Comparison of ENCODE assay signal across 26 cellular contexts in the genomic region with DNA sequence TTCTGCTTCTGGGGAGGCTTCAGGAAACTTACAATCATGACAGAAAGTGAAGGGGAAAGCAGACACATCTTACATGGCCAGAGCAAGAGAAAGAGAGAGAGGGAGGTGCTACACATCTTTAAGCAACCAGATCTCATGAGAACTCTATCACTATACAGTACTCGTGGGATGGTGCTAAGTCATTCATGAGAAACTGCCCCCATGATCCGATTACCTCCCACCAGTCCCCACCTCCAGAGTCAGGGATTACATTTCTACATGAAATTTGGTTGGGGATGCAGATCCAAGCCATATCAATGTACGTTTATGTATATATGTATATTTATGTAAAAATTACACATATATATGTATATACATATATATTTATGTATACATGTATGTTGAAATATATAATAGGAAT.
"Had no signal": no experiment of that assay in that cellular context is flagged by ENCODE, and none has a peak within 500 bp of the region (broad histone marks: within the 10 kb centered on the region; RNA-seq: fewer than 3 reads in every experiment).

No MANE protein-coding gene starts in this region.

- H3K27me3 ChIP-seq: gastroesophageal sphincter, heart left ventricle, neural progenitor cell, sigmoid colon, testis, tibial artery had no signal

- H3K36me3 ChIP-seq: gastroesophageal sphincter, heart left ventricle, neural progenitor cell, sigmoid colon, tibial artery had no signal

- H3K4me1 ChIP-seq: gastroesophageal sphincter, neural progenitor cell, sigmoid colon, testis had no signal

- DNase-seq: effector memory CD4-positive, alpha-beta T cell; heart left ventricle; hypothalamus; immature natural killer cell; islet precursor cell; left colon; left ventricle myocardium superior; mucosa of descending colon; naive B cell; psoas muscle; right cardiac atrium; sigmoid colon; stimulated activated CD4-positive, alpha-beta T cell treated with anti-CD3 and anti-CD28 coated beads, Interleukin-2, amount 100 ng/mL, for 24 hours; stimulated activated CD4-positive, alpha-beta T cell treated with anti-CD3 and anti-CD28 coated beads, Interleukin-4, amount 100 ng/mL, for 24 hours; stimulated activated naive CD4-positive, alpha-beta T cell treated with Interleukin-2 at 50 U/mL for 16 hours; substantia nigra; testis; tibial artery had no signal

- H3K36me3 Mint-ChIP-seq: immature natural killer cell; mesothelial cell of epicardium; naive B cell; natural killer cell treated with Interleukin-12 subunit alpha and Interleukin-12 subunit beta and Interleukin-15 and Interleukin-18, amount 100 ng/mL, for 72 hours; neural progenitor cell; stimulated activated effector memory CD8-positive, alpha-beta T cell treated with anti-CD3 and anti-CD28 coated beads, Interleukin-12 subunit alpha, Interleukin-12 subunit beta, amount 100 ng/mL, for 72 hours; type B pancreatic cell had no signal

- H3K4me3 Mint-ChIP-seq: immature natural killer cell; mesothelial cell of epicardium; naive B cell; natural killer cell treated with Interleukin-12 subunit alpha and Interleukin-12 subunit beta and Interleukin-15 and Interleukin-18, amount 100 ng/mL, for 72 hours; neural progenitor cell; stimulated activated effector memory CD8-positive, alpha-beta T cell treated with anti-CD3 and anti-CD28 coated beads, Interleukin-12 subunit alpha, Interleukin-12 subunit beta, amount 100 ng/mL, for 72 hours; type B pancreatic cell had no signal

- H2AFZ ChIP-seq: neural progenitor cell had no signal

- H3K27me3 Mint-ChIP-seq: type B pancreatic cell had no signal

- H3K27ac Mint-ChIP-seq: immature natural killer cell; mesothelial cell of epicardium; naive B cell; natural killer cell treated with Interleukin-12 subunit alpha and Interleukin-12 subunit beta and Interleukin-15 and Interleukin-18, amount 100 ng/mL, for 72 hours; neural progenitor cell; stimulated activated effector memory CD8-positive, alpha-beta T cell treated with anti-CD3 and anti-CD28 coated beads, Interleukin-12 subunit alpha, Interleukin-12 subunit beta, amount 100 ng/mL, for 72 hours; type B pancreatic cell had no signal

- H3K9me3 ChIP-seq: mucosa of descending colon, psoas muscle, testis had no signal

- H3K4me2 ChIP-seq: neural progenitor cell had no signal

- H3K4me1 Mint-ChIP-seq: immature natural killer cell; mesothelial cell of epicardium; naive B cell; neural progenitor cell; stimulated activated effector memory CD8-positive, alpha-beta T cell treated with anti-CD3 and anti-CD28 coated beads, Interleukin-12 subunit alpha, Interleukin-12 subunit beta, amount 100 ng/mL, for 72 hours had no signal

- H3K9ac ChIP-seq: neural progenitor cell had no signal

- ATAC-seq: gastroesophageal sphincter; heart left ventricle; left colon; left ventricle myocardium superior; mucosa of descending colon; right cardiac atrium; stimulated activated effector memory CD8-positive, alpha-beta T cell treated with anti-CD3 and anti-CD28 coated beads, Interleukin-12 subunit alpha, Interleukin-12 subunit beta, amount 100 ng/mL, for 72 hours had no signal

- H3K27ac ChIP-seq: coronary artery, gastroesophageal sphincter, heart left ventricle, neural progenitor cell, sigmoid colon, testis, tibial artery had no signal

- H3K4me3 ChIP-seq: coronary artery, gastroesophageal sphincter, heart left ventricle, lung, mucosa of descending colon, neural progenitor cell, psoas muscle, sigmoid colon, testis, tibial artery had no signal

- H3K9me3 Mint-ChIP-seq: natural killer cell treated with Interleukin-12 subunit alpha and Interleukin-12 subunit beta and Interleukin-15 and Interleukin-18, amount 100 ng/mL, for 72 hours; stimulated activated effector memory CD8-positive, alpha-beta T cell treated with anti-CD3 and anti-CD28 coated beads, Interleukin-12 subunit alpha, Interleukin-12 subunit beta, amount 100 ng/mL, for 72 hours; type B pancreatic cell had no signal
